ENCODE assay signal across 25 cellular contexts in the genomic region with DNA sequence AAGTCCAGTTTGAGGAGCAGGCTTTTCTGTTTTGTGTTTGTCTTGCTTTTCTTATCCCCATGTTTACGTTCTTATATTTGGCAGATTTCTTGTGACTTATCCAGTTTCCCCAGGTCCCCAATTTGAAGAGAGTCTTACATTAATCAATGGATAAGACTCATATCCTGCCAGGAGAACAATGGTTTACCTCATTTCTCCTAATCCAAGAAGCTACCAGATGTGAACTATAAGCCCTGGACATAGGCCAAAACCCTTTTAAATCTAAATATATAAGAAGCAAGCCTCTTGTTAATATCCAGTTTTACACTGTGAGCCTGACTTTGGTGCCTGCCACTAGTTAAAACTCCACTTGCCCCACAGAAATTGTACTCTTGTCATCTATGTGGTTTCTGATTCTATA.
"Had no signal": no experiment of that assay in that cellular context is flagged by ENCODE, and none has a peak within 500 bp of the region (broad histone marks: within the 10 kb centered on the region; RNA-seq: fewer than 3 reads in every experiment).

No MANE protein-coding gene starts in this region.

- H3K4me1 Mint-ChIP-seq: memory B cell; natural killer cell; stimulated activated memory B cell treated with anti-CD40 and anti-IgM and Interleukin-4, amounts not matched to agents 10 μg/mL and 1 μg/mL and 100 μg/mL, for 72 hours had no signal

- H3K36me3 Mint-ChIP-seq: natural killer cell; stimulated activated memory B cell treated with anti-CD40 and anti-IgM and Interleukin-4, amounts not matched to agents 10 μg/mL and 1 μg/mL and 100 μg/mL, for 72 hours; type B pancreatic cell had no signal

- H3K9me3 ChIP-seq: ovary, psoas muscle, sigmoid colon, testis, tibial artery had no signal

- H3K9me3 Mint-ChIP-seq: natural killer cell, type B pancreatic cell had no signal

- H3K4me3 Mint-ChIP-seq: endodermal cell; memory B cell; natural killer cell; stimulated activated memory B cell treated with anti-CD40 and anti-IgM and Interleukin-4, amounts not matched to agents 10 μg/mL and 1 μg/mL and 100 μg/mL, for 72 hours; type B pancreatic cell had no signal

- DNase-seq: effector CD8-positive, alpha-beta T cell; endodermal cell; foreskin melanocyte; glutamatergic neuron; left ventricle myocardium superior; natural killer cell; occipital lobe; ovary; posterior cingulate gyrus; psoas muscle; right cardiac atrium; sigmoid colon; stimulated activated CD4-positive, alpha-beta T cell treated with anti-CD3 and anti-CD28 coated beads, Interleukin-2, amount 100 ng/mL, for 24 hours; stimulated activated CD4-positive, alpha-beta T cell treated with anti-CD3 and anti-CD28 coated beads, Interleukin-4, amount 100 ng/mL, for 24 hours; stimulated activated naive CD8-positive, alpha-beta T cell treated with anti-CD3 and anti-CD28 coated beads, Interleukin-15, Interleukin-2, amounts not matched to agents 100 U/mL and 50 U/mL, for 24 hours; substantia nigra; testis; tibial artery had no signal

- H3K36me3 ChIP-seq: ovary, sigmoid colon, tibial artery had no signal

- H3K4me3 ChIP-seq: lung, ovary, psoas muscle, sigmoid colon, testis, tibial artery had no signal

- H3K4me1 ChIP-seq: psoas muscle, sigmoid colon, testis, tibial artery had no signal

- FAIRE-seq: keratinocyte had no signal

- H3K27me3 ChIP-seq: ovary, sigmoid colon, testis, tibial artery had no signal

- H3K27ac ChIP-seq: epithelial cell of prostate, ovary, psoas muscle, sigmoid colon, testis, tibial artery had no signal

- ATAC-seq: esophagus mucosa; left ventricle myocardium superior; natural killer cell; psoas muscle; right cardiac atrium; stimulated activated memory B cell treated with anti-CD40 and anti-IgM and Interleukin-4, amounts not matched to agents 10 μg/mL and 1 μg/mL and 100 μg/mL, for 72 hours; stimulated activated naive CD8-positive, alpha-beta T cell treated with anti-CD3 and anti-CD28 coated beads, Interleukin-15, Interleukin-2, amounts not matched to agents 100 U/mL and 50 U/mL, for 24 hours had no signal

- H3K27ac Mint-ChIP-seq: endodermal cell; memory B cell; natural killer cell; stimulated activated memory B cell treated with anti-CD40 and anti-IgM and Interleukin-4, amounts not matched to agents 10 μg/mL and 1 μg/mL and 100 μg/mL, for 72 hours; type B pancreatic cell had no signal
